ENCODE assay signal across 20 cellular contexts in genomic region chr6:4895971-4896370, GRCh38.
DNase-seq lines count a peak whose midpoint lies in the region; ATAC-seq, FAIRE-seq and TF ChIP-seq lines count a peak whose summit lies in the region.
"Had no signal": no experiment of that assay in that cellular context is flagged by ENCODE, and none has a peak within 500 bp of the region (broad histone marks: within the 10 kb centered on the region; RNA-seq: fewer than 3 reads in every experiment).

No MANE protein-coding gene starts in this region.

- TF ChIP-seq POLR2A in esophagus muscularis mucosa (IDR thresholded peaks at IDR 0.05; ENCODE audit: low read depth) (no peak), GM12891 (IDR thresholded peaks at IDR 0.05; ENCODE audit: low read depth, low read length) (no peak)

- no peak overlapping the region for H3K4me3 ChIP-seq in esophagus muscularis mucosa
- peak overlapping the region in 1 of 2 donors; percentile 60 for H3K4me3 ChIP-seq in neuronal stem cell (ENCODE audit: low read length in 2 of 2)
- H3K4me3 ChIP-seq: SJSA1 had no signal

- DNase-seq in activated CD4-positive, alpha-beta T cell treated with anti-CD3 and anti-CD28 coated beads, Interleukin-2, amount 10 ng/mL, durations not matched to agents 24 days and 14 days = peak; percentile 26
- no peak for DNase-seq in activated CD4-positive, alpha-beta T cell treated with anti-CD3 and anti-CD28 coated beads, Interleukin-2, amount 10 ng/mL, durations not matched to agents 7 days and 5 days
- DNase-seq in NCI-H2227 treated with DMSO at 0.1 percent for 48 hours (lab: John Stamatoyannopoulos, UW) (peak; percentile 25), esophagus muscularis mucosa (ENCODE audit: extremely low spot score) (peak; percentile 57), neuronal stem cell (ENCODE audit: low spot score) (no peak), AG08395 (ENCODE audit: low spot score) (no peak), GM12891 (ENCODE audit: insufficient read length, low spot score) (no peak)
- DNase-seq: 8988T, AML-193, GDM1, NCI-H1105 treated with DMSO at 0.1 percent for 48 hours, NCI-H2029 treated with DMSO at 0.1 percent for 48 hours, NCI-H524 treated with DMSO at 0.1 percent for 48 hours, OCI-M1 had no signal

- no peak for FAIRE-seq in GM12891 (lab: Jason Lieb, UNC)
- FAIRE-seq: H54 had no signal

- H2AFZ ChIP-seq in neuronal stem cell (ENCODE audit: low read length) = no peak overlapping the region

- no peak overlapping the region for H2BK15ac ChIP-seq in neuronal stem cell (ENCODE audit: low read length)

- H3K27me3 ChIP-seq in esophagus muscularis mucosa (no peaks in the 10 kb centered on the region), neuronal stem cell (ENCODE audit: control insufficient read depth in 3 of 3, insufficient read depth in 3 of 3, low read depth in 1 of 3, low read length in 3 of 3) (no peaks in the 10 kb centered on the region)
- H3K27me3 ChIP-seq: SJSA1 had no signal

- H3K4me3 Mint-ChIP-seq in activated CD4-positive, alpha-beta T cell treated with anti-CD3 and anti-CD28 coated beads, Interleukin-2, amount 10 ng/mL, durations not matched to agents 24 days and 14 days = no peak overlapping the region
- H3K4me3 Mint-ChIP-seq in activated CD4-positive, alpha-beta T cell treated with anti-CD3 and anti-CD28 coated beads, Interleukin-2, amount 10 ng/mL, durations not matched to agents 7 days and 5 days = no peak overlapping the region
- H3K4me3 Mint-ChIP-seq: CD14-positive monocyte had no signal

- H3K9ac ChIP-seq in neuronal stem cell (ENCODE audit: low read depth, low read length, poor library complexity) = no peak overlapping the region

- no peak overlapping the region for H3K4ac ChIP-seq in neuronal stem cell (ENCODE audit: low read length)

- H2AK5ac ChIP-seq in neuronal stem cell (ENCODE audit: low read depth, low read length) = no peak overlapping the region

- no peak for TF ChIP-seq CTCF in esophagus muscularis mucosa (IDR thresholded peaks at IDR 0.05)

- H3K23ac ChIP-seq in neuronal stem cell (ENCODE audit: low read depth, low read length, poor library complexity) = no peak overlapping the region

- H2BK5ac ChIP-seq in neuronal stem cell (ENCODE audit: low read length) = no peak overlapping the region

- H3K27ac Mint-ChIP-seq in activated CD4-positive, alpha-beta T cell treated with anti-CD3 and anti-CD28 coated beads, Interleukin-2, amount 10 ng/mL, durations not matched to agents 24 days and 14 days = no peak overlapping the region
- H3K27ac Mint-ChIP-seq in activated CD4-positive, alpha-beta T cell treated with anti-CD3 and anti-CD28 coated beads, Interleukin-2, amount 10 ng/mL, durations not matched to agents 7 days and 5 days = no peak overlapping the region
- H3K27ac Mint-ChIP-seq: IgD-negative memory B cell had no signal

- peaks cover 0 to 14% (median 2%) of the 10 kb centered on the region in 4 donors for H3K9me3 ChIP-seq in esophagus muscularis mucosa
- peaks cover 5 to 19% of the 10 kb centered on the region in 2 donors for H3K9me3 ChIP-seq in neuronal stem cell (replicated peaks in 1 of 2; ENCODE audit: control insufficient read depth in 2 of 2, insufficient read depth in 1 of 2, low read depth in 1 of 2, low read length in 2 of 2)
- H3K9me3 ChIP-seq: SJSA1 had no signal

- H4K91ac ChIP-seq in neuronal stem cell (ENCODE audit: low read depth, low read length, poor library complexity) = no peak overlapping the region

- H3K36me3 Mint-ChIP-seq in activated CD4-positive, alpha-beta T cell treated with anti-CD3 and anti-CD28 coated beads, Interleukin-2, amount 10 ng/mL, durations not matched to agents 24 days and 14 days (ENCODE audit: low read depth) = peaks cover 30% of the 10 kb centered on the region
- H3K36me3 Mint-ChIP-seq in activated CD4-positive, alpha-beta T cell treated with anti-CD3 and anti-CD28 coated beads, Interleukin-2, amount 10 ng/mL, durations not matched to agents 7 days and 5 days (ENCODE audit: low read depth) = peaks cover 22% of the 10 kb centered on the region

- H2BK12ac ChIP-seq in neuronal stem cell (ENCODE audit: low read length) = no peak overlapping the region

- no peaks in the 10 kb centered on the region for H3K4me1 Mint-ChIP-seq in activated CD4-positive, alpha-beta T cell treated with anti-CD3 and anti-CD28 coated beads, Interleukin-2, amount 10 ng/mL, durations not matched to agents 24 days and 14 days
- H3K4me1 Mint-ChIP-seq in activated CD4-positive, alpha-beta T cell treated with anti-CD3 and anti-CD28 coated beads, Interleukin-2, amount 10 ng/mL, durations not matched to agents 7 days and 5 days = no peaks in the 10 kb centered on the region

- H3K36me3 ChIP-seq in esophagus muscularis mucosa = peaks cover 0 to 55% (median 35%) of the 10 kb centered on the region in 4 donors
- H3K36me3 ChIP-seq in neuronal stem cell (replicated peaks in 1 of 2; ENCODE audit: control insufficient read depth in 2 of 2, insufficient read depth in 2 of 2, low read length in 2 of 2) = peaks cover 20 to 63% of the 10 kb centered on the region in 2 donors

- no peak for ATAC-seq in HG02981 (IDR thresholded peaks at IDR 0.05; ENCODE audit: unreplicated experiment)
- ATAC-seq: Right ventricle myocardium inferior had no signal

- H2BK120ac ChIP-seq in neuronal stem cell (ENCODE audit: low read depth, low read length) = no peak overlapping the region

- POLR2A ChIA-PET in activated CD4-positive, alpha-beta T cell treated with anti-CD3 and anti-CD28 coated beads, Interleukin-2, amount 10 ng/mL, durations not matched to agents 7 days and 5 days (lab: Charles Lee) = no interaction called here

- no peaks in the 10 kb centered on the region for H3K27me3 Mint-ChIP-seq in activated CD4-positive, alpha-beta T cell treated with anti-CD3 and anti-CD28 coated beads, Interleukin-2, amount 10 ng/mL, durations not matched to agents 24 days and 14 days
- no peaks in the 10 kb centered on the region for H3K27me3 Mint-ChIP-seq in activated CD4-positive, alpha-beta T cell treated with anti-CD3 and anti-CD28 coated beads, Interleukin-2, amount 10 ng/mL, durations not matched to agents 7 days and 5 days
- H3K27me3 Mint-ChIP-seq: IgD-negative memory B cell had no signal

- H3K14ac ChIP-seq in neuronal stem cell (ENCODE audit: low read length) = no peak overlapping the region

- H3K18ac ChIP-seq in neuronal stem cell (ENCODE audit: low read length) = no peak overlapping the region

- no peaks in the 10 kb centered on the region for H3K79me1 ChIP-seq in neuronal stem cell (ENCODE audit: low read depth, low read length)

- H3K27ac ChIP-seq in esophagus muscularis mucosa (replicated peaks in 1 of 4) (no peak overlapping the region), neuronal stem cell (replicated peaks; ENCODE audit: low read length) (peak overlapping the region; percentile 39)
- H3K27ac ChIP-seq: SJSA1 had no signal

- H3K9me3 Mint-ChIP-seq in activated CD4-positive, alpha-beta T cell treated with anti-CD3 and anti-CD28 coated beads, Interleukin-2, amount 10 ng/mL, durations not matched to agents 24 days and 14 days = no peaks in the 10 kb centered on the region
- H3K9me3 Mint-ChIP-seq in activated CD4-positive, alpha-beta T cell treated with anti-CD3 and anti-CD28 coated beads, Interleukin-2, amount 10 ng/mL, durations not matched to agents 7 days and 5 days = no peaks in the 10 kb centered on the region
- H3K9me3 Mint-ChIP-seq: IgD-negative memory B cell had no signal

- no peak overlapping the region for H3K4me2 ChIP-seq in neuronal stem cell (ENCODE audit: insufficient read depth, low read length, poor library complexity, severe bottlenecking)

- CTCF ChIA-PET in activated CD4-positive, alpha-beta T cell treated with anti-CD3 and anti-CD28 coated beads, Interleukin-2, amount 10 ng/mL, durations not matched to agents 7 days and 5 days (lab: Charles Lee) = interaction anchor here (1.5 kb wide), 1 partner anchor 12 kb away, joined by 5 read pairs; no protein-coding TSS in a partner anchor

- 95% methylated on average over 3 of the region's 5 CpGs for WGBS in esophagus muscularis mucosa
- no CpG with 5 or more reads among the region's 5 CpGs for WGBS in neuronal stem cell (ENCODE audit: extremely low coverage in 2 of 2, insufficient read length in 2 of 2, insufficient replicate concordance in 1 of 2), 2 donors

- H4K8ac ChIP-seq in neuronal stem cell (ENCODE audit: low read depth, low read length) = no peak overlapping the region

- TF ChIP-seq EP300 in esophagus muscularis mucosa (IDR thresholded peaks at IDR 0.05) = no peak

- intact Hi-C loops in activated CD4-positive, alpha-beta T cell treated with anti-CD3 and anti-CD28 coated beads, Interleukin-2, amount 10 ng/mL, durations not matched to agents 24 days and 14 days (cut with micrococcal nuclease) = no loop called here
- intact Hi-C loops in esophagus muscularis mucosa (cut with DNase I) = no loop called here

- no peaks in the 10 kb centered on the region for H3K4me1 ChIP-seq in esophagus muscularis mucosa
- peaks cover 0 to 4% of the 10 kb centered on the region in 2 donors for H3K4me1 ChIP-seq in neuronal stem cell (ENCODE audit: control insufficient read depth in 2 of 2, insufficient read depth in 1 of 2, low read depth in 1 of 2, low read length in 2 of 2)
- H3K4me1 ChIP-seq: SJSA1 had no signal

TF ChIP-seq in GM12891, 5 proteins besides CTCF, POLR2A, EP300 and RAD21:
- TF ChIP-seq SPI1 (IDR thresholded peaks at IDR 0.05; ENCODE audit: low read depth, low read length) = no peak
- no peak for TF ChIP-seq POLR2AphosphoS5 (IDR thresholded peaks at IDR 0.05; ENCODE audit: low read depth, low read length)
- no peak for TF ChIP-seq POU2F2 (IDR thresholded peaks at IDR 0.05; ENCODE audit: low read depth, low read length)
- TF ChIP-seq PAX5 (IDR thresholded peaks at IDR 0.05; ENCODE audit: insufficient read depth, low read length, severe bottlenecking) = no peak
- TF ChIP-seq TAF1 (IDR thresholded peaks at IDR 0.05; ENCODE audit: low read depth, low read length) = no peak

Comparison
In these comparisons a context has a peak if more than half of its experiments do, and no peak if none do; other contexts are left out.
1. DNase-seq: peak in activated CD4-positive, alpha-beta T cell treated with anti-CD3 and anti-CD28 coated beads, Interleukin-2, amount 10 ng/mL, durations not matched to agents 24 days and 14 days (single experiment), NCI-H2227 treated with DMSO at 0.1 percent for 48 hours (single experiment) and esophagus muscularis mucosa (single experiment); none in activated CD4-positive, alpha-beta T cell treated with anti-CD3 and anti-CD28 coated beads, Interleukin-2, amount 10 ng/mL, durations not matched to agents 7 days and 5 days (single experiment), neuronal stem cell (single experiment), AG08395 (single experiment) and GM12891 (single experiment).